25 cellular contexts compared by ENCODE assay signal in the genomic region with DNA sequence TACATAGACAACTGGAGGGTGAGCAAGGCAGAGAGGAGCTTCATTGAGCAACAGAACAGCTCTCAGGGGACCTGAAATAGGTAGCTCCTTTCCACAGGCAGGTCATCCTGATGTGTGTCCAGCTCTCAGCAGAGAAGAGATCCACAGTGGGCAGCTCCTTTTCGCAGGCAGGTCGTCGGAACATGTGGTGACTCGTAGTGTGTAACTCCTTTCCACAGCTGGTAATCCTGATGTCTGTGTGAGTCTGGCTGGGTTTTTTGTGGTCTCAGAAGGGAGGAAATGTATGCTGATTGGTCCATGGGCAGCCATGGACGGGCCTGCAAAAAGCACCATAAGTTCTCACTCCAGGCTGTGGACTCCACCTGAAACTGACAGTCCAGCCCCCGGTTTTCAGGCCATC.
"Had no signal": no experiment of that assay in that cellular context is flagged by ENCODE, and none has a peak within 500 bp of the region (broad histone marks: within the 10 kb centered on the region; RNA-seq: fewer than 3 reads in every experiment).

No MANE protein-coding gene starts in this region.

- H3K4me1 ChIP-seq: adrenal gland, right lobe of liver, stomach, suprapubic skin, tibial nerve had no signal

- H3K9me3 Mint-ChIP-seq: activated T-helper 17 cell treated with anti-CD3 and anti-CD28 coated beads, Interleukin-2, amount 50 U/mL, for 72 hours had no signal

- H3K27ac Mint-ChIP-seq: activated CD4-positive, alpha-beta T cell treated with anti-CD3 and anti-CD28 coated beads, Interleukin-2, amount 10 ng/mL, durations not matched to agents 7 days and 5 days; activated naive CD8-positive, alpha-beta T cell; activated T-cell treated with anti-CD3 and anti-CD28 coated beads, Interleukin-2, amount 50 U/mL, for 24 hours; activated T-helper 17 cell treated with anti-CD3 and anti-CD28 coated beads, Interleukin-2, amount 50 U/mL, for 72 hours; endodermal cell; nephron; stimulated activated memory B cell treated with anti-CD40 and anti-IgM and Interleukin-4, amounts not matched to agents 10 μg/mL and 1 μg/mL and 100 μg/mL, for 72 hours; T-cell; T-helper 2 cell treated with Interferon-gamma antibody and Interleukin-4, amounts not matched to agents 5 μg/mL and 100 μg/mL, for 36 hours had no signal

- H3K4me3 ChIP-seq: adrenal gland, right lobe of liver, stomach, suprapubic skin, tibial nerve had no signal

- DNase-seq: activated CD4-positive, alpha-beta T cell treated with anti-CD3 and anti-CD28 coated beads, Interleukin-2, amount 10 ng/mL, durations not matched to agents 7 days and 5 days; activated CD4-positive, CD25-positive, alpha-beta regulatory T cell treated with anti-CD3 and anti-CD28 coated beads, Interleukin-2, amount 50 U/mL, for 72 hours; activated CD8-positive, alpha-beta memory T cell treated with anti-CD3 and anti-CD28 coated beads for 24 hours; activated CD8-positive, alpha-beta memory T cell treated with anti-CD3 and anti-CD28 coated beads, Interleukin-2, amount 50 U/mL, for 4 hours; activated naive CD4-positive, alpha-beta T cell; activated T-cell treated with anti-CD3 and anti-CD28 coated beads, Interleukin-2, amount 50 U/mL, for 24 hours; adrenal gland; cortex of kidney; endodermal cell; small intestine; stimulated activated CD4-positive, alpha-beta T cell treated with anti-CD3 and anti-CD28 coated beads, Interleukin-2, amount 100 ng/mL, for 24 hours; stomach; T-cell; WERI-Rb-1 had no signal

- H3K27me3 Mint-ChIP-seq: activated CD4-positive, alpha-beta T cell treated with anti-CD3 and anti-CD28 coated beads, Interleukin-2, amount 10 ng/mL, durations not matched to agents 7 days and 5 days; activated naive CD8-positive, alpha-beta T cell; activated T-cell treated with anti-CD3 and anti-CD28 coated beads, Interleukin-2, amount 50 U/mL, for 24 hours; T-cell had no signal

- H3K27me3 ChIP-seq: adrenal gland, right lobe of liver, stomach, suprapubic skin, tibial nerve had no signal

- H3K27ac ChIP-seq: adrenal gland, epithelial cell of prostate, right lobe of liver, stomach, suprapubic skin, tibial nerve, WERI-Rb-1 had no signal

- FAIRE-seq: kidney, small intestine had no signal

- H3K9me3 ChIP-seq: adrenal gland, right lobe of liver, suprapubic skin had no signal

- ATAC-seq: activated T-helper 17 cell treated with anti-CD3 and anti-CD28 coated beads, Interleukin-2, amount 50 U/mL, for 72 hours; left lobe of liver; right lobe of liver; stimulated activated memory B cell treated with anti-CD40 and anti-IgM and Interleukin-4, amounts not matched to agents 10 μg/mL and 1 μg/mL and 100 μg/mL, for 72 hours; T-cell had no signal

- H3K4me1 Mint-ChIP-seq: activated T-helper 17 cell treated with anti-CD3 and anti-CD28 coated beads, Interleukin-2, amount 50 U/mL, for 72 hours; endodermal cell; nephron; stimulated activated memory B cell treated with anti-CD40 and anti-IgM and Interleukin-4, amounts not matched to agents 10 μg/mL and 1 μg/mL and 100 μg/mL, for 72 hours had no signal

- H3K4me3 Mint-ChIP-seq: activated CD4-positive, alpha-beta T cell treated with anti-CD3 and anti-CD28 coated beads, Interleukin-2, amount 10 ng/mL, durations not matched to agents 7 days and 5 days; activated naive CD8-positive, alpha-beta T cell; activated T-cell treated with anti-CD3 and anti-CD28 coated beads, Interleukin-2, amount 50 U/mL, for 24 hours; activated T-helper 17 cell treated with anti-CD3 and anti-CD28 coated beads, Interleukin-2, amount 50 U/mL, for 72 hours; endodermal cell; nephron; stimulated activated memory B cell treated with anti-CD40 and anti-IgM and Interleukin-4, amounts not matched to agents 10 μg/mL and 1 μg/mL and 100 μg/mL, for 72 hours; T-cell; T-helper 2 cell treated with Interferon-gamma antibody and Interleukin-4, amounts not matched to agents 5 μg/mL and 100 μg/mL, for 36 hours had no signal

- H3K36me3 ChIP-seq: adrenal gland, right lobe of liver, stomach, suprapubic skin, tibial nerve, WERI-Rb-1 had no signal
